Comparison of ENCODE assay signal across 1 cellular context in genomic region chr1:19209990-19210771, GRCh38.
TF ChIP-seq lines count a peak whose summit lies in the region.

UBR4 (minus strand) TSS chr1:19210266; CDS start chr1:19210248, 18 bp downstream.

TF ChIP-seq in HepG2, 621 proteins besides CTCF, POLR2A, EP300 and RAD21 (continued from another document and continues in another):
- TF ChIP-seq ZNF678 (CRISPR knock-in tag; IDR thresholded peaks at IDR 0.05) (no peak), E2F1 (CRISPR knock-in tag; IDR thresholded peaks at IDR 0.05) (peak; percentile 93), CREBL2 (CRISPR knock-in tag; IDR thresholded peaks at IDR 0.05; ENCODE audit: borderline replicate concordance) (peak; percentile 74; the same call in 1 of the 2 replicates), NFE2L2 (IDR thresholded peaks at IDR 0.05; ENCODE audit: low read length) (no peak), CENPX (CRISPR knock-in tag; IDR thresholded peaks at IDR 0.05) (no peak), KDM6A (CRISPR knock-in tag; IDR thresholded peaks at IDR 0.05; ENCODE audit: low read depth) (no peak), ZNF253 (CRISPR knock-in tag; IDR thresholded peaks at IDR 0.05; ENCODE audit: borderline replicate concordance) (peak; percentile 82; the same call in 1 of the 2 replicates), ZNF552 (CRISPR knock-in tag; IDR thresholded peaks at IDR 0.05; ENCODE audit: borderline replicate concordance) (no peak), STAT5B (CRISPR knock-in tag; IDR thresholded peaks at IDR 0.05) (peak; percentile 55; the same call in 1 of the 2 replicates), KDM5B (CRISPR knock-in tag; IDR thresholded peaks at IDR 0.05; ENCODE audit: borderline replicate concordance) (peak; percentile 96), RFX3 (CRISPR knock-in tag; IDR thresholded peaks at IDR 0.05) (no peak), FOXA1 (IDR thresholded peaks at IDR 0.05) (no peak), FOXA1 (CRISPR knock-in tag; IDR thresholded peaks at IDR 0.05) (peak; percentile 37; the same call in 1 of the 2 replicates), ZNF510 (CRISPR knock-in tag; IDR thresholded peaks at IDR 0.05; ENCODE audit: low read depth) (no peak; the same call in 1 of the 2 replicates), ZFP41 (CRISPR knock-in tag; IDR thresholded peaks at IDR 0.05; ENCODE audit: borderline replicate concordance) (no peak), KAT7 (CRISPR knock-in tag; IDR thresholded peaks at IDR 0.05; ENCODE audit: borderline replicate concordance) (no peak; the same call in 1 of the 2 replicates), RBM39 (IDR thresholded peaks at IDR 0.05; ENCODE audit: low read depth, low read length, poor library complexity, severe bottlenecking) (peak; percentile 76), DDIT3 (CRISPR knock-in tag; IDR thresholded peaks at IDR 0.05) (no peak; the same call in 1 of the 2 replicates), IRF2 (CRISPR knock-in tag; IDR thresholded peaks at IDR 0.05) (peak; percentile 85), ELK4 (CRISPR knock-in tag; IDR thresholded peaks at IDR 0.05; ENCODE audit: borderline replicate concordance) (peak; percentile 55; the same call in 1 of the 2 replicates), PHF8 (CRISPR knock-in tag; IDR thresholded peaks at IDR 0.05) (peak; percentile 75; the same call in 1 of the 2 replicates), NFYB (CRISPR knock-in tag; IDR thresholded peaks at IDR 0.05) (peak; percentile 32; the same call in 1 of the 2 replicates), ZNF382 (CRISPR knock-in tag; IDR thresholded peaks at IDR 0.05; ENCODE audit: borderline replicate concordance) (no peak), CEBPB (IDR thresholded peaks at IDR 0.05; ENCODE audit: borderline replicate concordance, low read depth, low read length) (peak; percentile 99), ZFP82 (CRISPR knock-in tag; IDR thresholded peaks at IDR 0.05; ENCODE audit: borderline replicate concordance) (0 out of 2 replicates have a peak, but pooled peaks have one; percentile 8), ZNF800 (CRISPR knock-in tag; IDR thresholded peaks at IDR 0.05) (peak; percentile 83), MAF1 (CRISPR knock-in tag; IDR thresholded peaks at IDR 0.05; ENCODE audit: borderline replicate concordance) (peak; percentile 87; the same call in 1 of the 2 replicates), SRY (CRISPR knock-in tag; IDR thresholded peaks at IDR 0.05) (no peak), REL (CRISPR knock-in tag; conservative IDR thresholded peaks at IDR 0.05) (no peak; the same call in 1 of the 2 replicates), NBN (conservative IDR thresholded peaks at IDR 0.05) (no peak), ZNF331 (CRISPR knock-in tag; IDR thresholded peaks at IDR 0.05) (peak; percentile 89), SRSF9 (IDR thresholded peaks at IDR 0.05; ENCODE audit: borderline replicate concordance, insufficient read depth, low read depth, low read length, poor library complexity, severe bottlenecking) (no peak), ZNF224 (CRISPR knock-in tag; IDR thresholded peaks at IDR 0.05) (no peak; the same call in 1 of the 2 replicates), ZNF740 (CRISPR knock-in tag; IDR thresholded peaks at IDR 0.05) (peak; percentile 78; the same call in 1 of the 2 replicates), IRF9 (CRISPR knock-in tag; IDR thresholded peaks at IDR 0.05; ENCODE audit: borderline replicate concordance) (peak; percentile 68), GPN1 (CRISPR knock-in tag; IDR thresholded peaks at IDR 0.05; ENCODE audit: borderline replicate concordance) (no peak), ZNF232 (CRISPR knock-in tag; IDR thresholded peaks at IDR 0.05; ENCODE audit: borderline replicate concordance) (peak; percentile 86; the same call in 1 of the 2 replicates), ZKSCAN1 (IDR thresholded peaks at IDR 0.05; ENCODE audit: low read length) (0 out of 2 replicates have a peak, but pooled peaks have one; percentile 29), XBP1 (CRISPR knock-in tag; IDR thresholded peaks at IDR 0.05) (no peak; the same call in 1 of the 2 replicates), ZNF407 (CRISPR knock-in tag; IDR thresholded peaks at IDR 0.05; ENCODE audit: not compliant biosample characterization) (peak; percentile 65), NPAS2 (CRISPR knock-in tag; IDR thresholded peaks at IDR 0.05; ENCODE audit: borderline replicate concordance) (no peak), MED1 (CRISPR knock-in tag; IDR thresholded peaks at IDR 0.05) (peak; percentile 92), ZNF850 (CRISPR knock-in tag; conservative IDR thresholded peaks at IDR 0.05) (no peak), TEF (CRISPR knock-in tag; IDR thresholded peaks at IDR 0.05) (no peak; the same call in 1 of the 2 replicates), HOXA7 (CRISPR knock-in tag; IDR thresholded peaks at IDR 0.05) (no peak), MED13 (CRISPR knock-in tag; IDR thresholded peaks at IDR 0.05) (peak; percentile 82), ELF4 (CRISPR knock-in tag; IDR thresholded peaks at IDR 0.05; ENCODE audit: borderline replicate concordance) (peak; percentile 40; the same call in 1 of the 2 replicates), CREB1 (IDR thresholded peaks at IDR 0.05) (peak; percentile 99), CREB1 (CRISPR knock-in tag; IDR thresholded peaks at IDR 0.05) (peak; percentile 98), ATF7 (IDR thresholded peaks at IDR 0.05) (peak; percentile 89), ATF7 (CRISPR knock-in tag; IDR thresholded peaks at IDR 0.05) (peak; percentile 89), ZSCAN21 (CRISPR knock-in tag; IDR thresholded peaks at IDR 0.05; ENCODE audit: borderline replicate concordance) (peak; percentile 62; the same call in 1 of the 2 replicates), MLLT10 (CRISPR knock-in tag; IDR thresholded peaks at IDR 0.05) (no peak), ZC3H4 (CRISPR knock-in tag; IDR thresholded peaks at IDR 0.05; ENCODE audit: borderline replicate concordance) (no peak), FOXK1 (CRISPR knock-in tag; IDR thresholded peaks at IDR 0.05; ENCODE audit: borderline replicate concordance, low read depth) (peak; percentile 93; the same call in 1 of the 2 replicates), ERF (CRISPR knock-in tag; IDR thresholded peaks at IDR 0.05) (peak; percentile 93; the same call in 1 of the 2 replicates), HNF4A (CRISPR knock-in tag; IDR thresholded peaks at IDR 0.05) (peak; percentile 97), TCF12 (IDR thresholded peaks at IDR 0.05) (no peak), TCF12 (CRISPR knock-in tag; IDR thresholded peaks at IDR 0.05) (peak; percentile 61; the same call in 1 of the 2 replicates)
